In genomic region chr7:46969303-46970130, GRCh38 we compare ENCODE assay signal across 14 cellular contexts.
DNase-seq lines count a peak whose midpoint lies in the region; ATAC-seq and TF ChIP-seq lines count a peak whose summit lies in the region.
"Had no signal": no experiment of that assay in that cellular context is flagged by ENCODE, and none has a peak within 500 bp of the region (broad histone marks: within the 10 kb centered on the region; RNA-seq: fewer than 3 reads in every experiment).

No MANE protein-coding gene starts in this region.

- H3K27me3 ChIP-seq in GM23248 (replicated peaks; ENCODE audit: insufficient read depth) (no peaks in the 10 kb centered on the region), esophagus squamous epithelium (no peaks in the 10 kb centered on the region)
- H3K27me3 ChIP-seq: neural progenitor cell had no signal

- ATAC-seq in esophagus mucosa (no peak), HG03521 (IDR thresholded peaks at IDR 0.05; ENCODE audit: unreplicated experiment) (no peak)

- no peaks in the 10 kb centered on the region for H3K79me2 ChIP-seq in GM23248 (ENCODE audit: insufficient read depth)

- H2AFZ ChIP-seq in GM23248: peak overlapping the region; percentile 51
- H2AFZ ChIP-seq: neural progenitor cell had no signal

- H3K4me3 ChIP-seq in GM23248: 0 out of 2 replicates have a peak overlapping the region, but pooled peaks have one; percentile 1
- H3K4me3 ChIP-seq in fibroblast of pulmonary artery (replicated peaks; ENCODE audit: low read depth, low read length): no peak overlapping the region
- no peak overlapping the region for H3K4me3 ChIP-seq in retinal pigment epithelial cell (ENCODE audit: low read length)
- no peak overlapping the region for H3K4me3 ChIP-seq in esophagus squamous epithelium
- H3K4me3 ChIP-seq: neural progenitor cell, smooth muscle cell had no signal

- peak overlapping the region; percentile 30; the same call in 1 of the 2 replicates for H3K9ac ChIP-seq in GM23248
- H3K9ac ChIP-seq: neural progenitor cell had no signal

- H4K20me1 ChIP-seq in GM23248 (ENCODE audit: insufficient read depth): no peaks in the 10 kb centered on the region

- H3K4me2 ChIP-seq in GM23248 (ENCODE audit: unreplicated experiment): peak overlapping the region; percentile 12
- H3K4me2 ChIP-seq: neural progenitor cell, smooth muscle cell had no signal

- no peak for TF ChIP-seq POLR2A in esophagus squamous epithelium (IDR thresholded peaks at IDR 0.05)

- TF ChIP-seq CTCF in RWPE1 (conservative IDR thresholded peaks at IDR 0.05; ENCODE audit: low read depth) (no peak), fibroblast of pulmonary artery (IDR thresholded peaks at IDR 0.05; ENCODE audit: low read length, missing control alignments) (no peak), retinal pigment epithelial cell (conservative IDR thresholded peaks at IDR 0.05; ENCODE audit: low read depth, low read length) (no peak), esophagus squamous epithelium (IDR thresholded peaks at IDR 0.05) (no peak)

- H3K27ac ChIP-seq in GM23248 (peak overlapping the region; percentile 67), RWPE1 (peak overlapping the region; percentile 43), esophagus squamous epithelium (no peak overlapping the region)
- H3K27ac ChIP-seq: neural progenitor cell had no signal

- no peaks in the 10 kb centered on the region for H3K9me2 ChIP-seq in GM23248 (ENCODE audit: insufficient read depth)

- in situ Hi-C loops in GM23248 (cut with MboI): no loop called here

- H3K4me1 ChIP-seq in GM23248 (ENCODE audit: insufficient read depth) (peaks cover 32% of the 10 kb centered on the region), esophagus squamous epithelium (no peaks in the 10 kb centered on the region)
- H3K4me1 ChIP-seq: neural progenitor cell had no signal

- CTCF ChIA-PET in RWPE1 (lab: Yijun Ruan, JAX): interaction anchor here (0.7 kb wide), 1 partner anchor 51 kb away, joined by 4 read pairs; no protein-coding TSS in a partner anchor

- 64% methylated on average over 12 of the region's 12 CpGs for WGBS in GM23248 (ENCODE audit: low coverage in 1 of 2, low lambda C conversion rate in 2 of 2, missing lambda C conversion rate in 2 of 2), 2 experiments
- 77 to 82% methylated on average over 12 of the region's 12 CpGs for WGBS in esophagus squamous epithelium, 2 donors

- POLR2A ChIA-PET in RWPE1 (lab: Yijun Ruan, JAX; ENCODE audit: low non-redundant PET): interaction anchor here (0.5 kb wide), 1 partner anchor 61 kb away, joined by 4 read pairs; no protein-coding TSS in a partner anchor

- intact Hi-C loops in esophagus squamous epithelium (cut with DNase I): no loop called here

- peaks cover 10% of the 10 kb centered on the region for H3K9me3 ChIP-seq in GM23248 (ENCODE audit: low read depth)
- peaks cover 0 to 17% (median 8%) of the 10 kb centered on the region in 3 donors for H3K9me3 ChIP-seq in esophagus squamous epithelium

- DNase-seq in GM23248 (peak; percentile 82), RWPE1 (ENCODE audit: low spot score) (peak; percentile 26), fibroblast of pulmonary artery (ENCODE audit: low read depth) (peak; percentile 45), retinal pigment epithelial cell (ENCODE audit: low read depth) (peak; percentile 89), esophagus squamous epithelium (lab: John Stamatoyannopoulos, UW) (no peak)
- DNase-seq: activated CD4-positive, alpha-beta T cell treated with anti-CD3 and anti-CD28 coated beads, Interleukin-2, amount 10 ng/mL, durations not matched to agents 7 days and 5 days; amniotic stem cell; CD4-positive, alpha-beta T cell; NCI-H1092; NCI-H2227 treated with DMSO at 0.1 percent for 48 hours had no signal

- peaks cover 40% of the 10 kb centered on the region for H3F3A ChIP-seq in GM23248 (ENCODE audit: insufficient read depth)

- H3K36me3 ChIP-seq in GM23248 (ENCODE audit: low read depth): 0 out of 2 replicates have a peak, but pooled peaks cover 5% of the 10 kb centered on the region
- H3K36me3 ChIP-seq in esophagus squamous epithelium: no peaks in the 10 kb centered on the region
- H3K36me3 ChIP-seq: neural progenitor cell had no signal

Comparison
In these comparisons a context has a peak if more than half of its experiments do, and no peak if none do; other contexts are left out.
1. H3K27ac ChIP-seq: peak in GM23248 (single experiment) and RWPE1 (single experiment); none in esophagus squamous epithelium (0 of 4).